ENCODE assay signal across 9 cellular contexts in the genomic region with DNA sequence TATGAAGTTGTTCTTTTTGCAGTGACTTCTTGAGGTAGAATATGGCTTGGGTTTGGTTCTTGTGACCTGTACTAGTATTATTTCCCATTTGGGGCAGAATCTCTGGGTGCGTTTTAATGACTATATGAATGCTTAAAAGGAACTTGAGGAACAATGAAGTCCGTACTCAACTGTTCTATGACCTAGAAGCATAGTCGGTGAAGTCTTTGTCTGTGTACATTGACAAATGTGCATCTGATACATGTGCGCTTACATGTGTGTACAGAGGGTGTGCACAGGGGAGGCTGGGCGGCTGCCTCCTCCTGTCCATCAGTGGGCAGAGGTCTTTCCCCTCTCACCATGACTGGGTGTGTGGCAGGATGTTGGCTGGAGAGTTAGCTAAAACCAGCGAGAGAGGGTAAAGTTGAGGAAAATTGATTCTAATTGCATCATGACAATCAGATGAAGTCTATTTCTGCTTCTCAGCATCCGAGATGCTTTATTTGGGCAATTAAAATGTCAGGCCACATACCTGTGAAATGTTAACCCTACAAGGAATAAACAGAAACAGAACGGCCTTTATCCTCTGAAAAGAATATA. TPM values are rescaled to one million over a fixed set of nuclear protein-coding genes. Genes with fewer than 3 reads are reported as not detected.
DNase-seq lines count a peak whose midpoint lies in the region; ATAC-seq, FAIRE-seq and TF ChIP-seq lines count a peak whose summit lies in the region.
"Had no signal": no experiment of that assay in that cellular context is flagged by ENCODE, and none has a peak within 500 bp of the region (broad histone marks: within the 10 kb centered on the region; RNA-seq: fewer than 3 reads in every experiment).

No MANE protein-coding gene starts in this region.

- no peaks in the 10 kb centered on the region for H3K9me3 ChIP-seq in right lobe of liver
- no peaks in the 10 kb centered on the region for H3K9me3 ChIP-seq in thyroid gland

- H3K36me3 ChIP-seq in right lobe of liver (peaks cover 0 to 5% (median 4%) of the 10 kb centered on the region in 4 donors), thyroid gland (peaks cover 6 to 22% of the 10 kb centered on the region in 2 donors)

- peaks cover 80% of the 10 kb centered on the region for H3K27me3 Mint-ChIP-seq in activated CD4-positive, alpha-beta T cell treated with anti-CD3 and anti-CD28 coated beads, Interleukin-2, amount 10 ng/mL, durations not matched to agents 24 days and 14 days
- peaks cover 82% of the 10 kb centered on the region for H3K27me3 Mint-ChIP-seq in brain

- H3K4me3 Mint-ChIP-seq in activated CD4-positive, alpha-beta T cell treated with anti-CD3 and anti-CD28 coated beads, Interleukin-2, amount 10 ng/mL, durations not matched to agents 24 days and 14 days: no peak overlapping the region
- peak overlapping the region; percentile 82 to 96 (median 94) for H3K4me3 Mint-ChIP-seq in brain

- peaks cover 0 to 31% (median 0%) of the 10 kb centered on the region in 4 donors for H3K4me1 ChIP-seq in right lobe of liver
- H3K4me1 ChIP-seq in thyroid gland: peaks cover 5 to 9% of the 10 kb centered on the region in 2 donors

- DNase-seq in activated CD4-positive, alpha-beta T cell treated with anti-CD3 and anti-CD28 coated beads, Interleukin-2, amount 10 ng/mL, durations not matched to agents 24 days and 14 days: peak; percentile 48
- DNase-seq in activated CD4-positive, alpha-beta T cell treated with anti-CD3 and anti-CD28 coated beads, Interleukin-2, amount 50 U/mL, for 48 hours: no peak
- peak in 1 of 3 donors; percentile 56 for DNase-seq in right lobe of liver
- no peak for DNase-seq in thyroid gland
- no peak for DNase-seq in NCI-H524 (lab: John Stamatoyannopoulos, UW)
- no peak for DNase-seq in H54 (ENCODE audit: insufficient read length, low spot score)

- intact Hi-C loops in activated CD4-positive, alpha-beta T cell treated with anti-CD3 and anti-CD28 coated beads, Interleukin-2, amount 10 ng/mL, durations not matched to agents 24 days and 14 days (cut with micrococcal nuclease): no loop called here
- intact Hi-C loops in right lobe of liver (cut with DNase I): no loop called here
- intact Hi-C loops in thyroid gland (cut with DNase I): no loop called here

- TF ChIP-seq POLR2A in right lobe of liver (IDR thresholded peaks at IDR 0.05) (no peak), thyroid gland (IDR thresholded peaks at IDR 0.05) (no peak), H54 (IDR thresholded peaks at IDR 0.05; ENCODE audit: low read depth, low read length) (no peak)

- H3K27ac ChIP-seq in right lobe of liver: peak overlapping the region; percentile 64 to 88 (median 77)
- H3K27ac ChIP-seq in thyroid gland: peak overlapping the region; percentile 7 to 90 (median 72)

- no peak for FAIRE-seq in H54 (lab: Jason Lieb, UNC)

- TF ChIP-seq CTCF in brain (conservative IDR thresholded peaks at IDR 0.05) (no peak), right lobe of liver (IDR thresholded peaks at IDR 0.05) (no peak), thyroid gland (IDR thresholded peaks at IDR 0.05) (no peak)

- peak overlapping the region; percentile 23 for H3K27ac Mint-ChIP-seq in activated CD4-positive, alpha-beta T cell treated with anti-CD3 and anti-CD28 coated beads, Interleukin-2, amount 10 ng/mL, durations not matched to agents 24 days and 14 days
- H3K27ac Mint-ChIP-seq in brain: peak overlapping the region; percentile 60 to 99 (median 98)
- H3K27ac Mint-ChIP-seq: activated CD4-positive, alpha-beta T cell treated with anti-CD3 and anti-CD28 coated beads for 36 hours had no signal

- peaks cover 8% of the 10 kb centered on the region for H3K36me3 Mint-ChIP-seq in activated CD4-positive, alpha-beta T cell treated with anti-CD3 and anti-CD28 coated beads, Interleukin-2, amount 10 ng/mL, durations not matched to agents 24 days and 14 days (ENCODE audit: low read depth)
- peaks cover 26% of the 10 kb centered on the region for H3K36me3 Mint-ChIP-seq in brain

- ATAC-seq in right lobe of liver: no peak
- no peak for ATAC-seq in GM18870 (IDR thresholded peaks at IDR 0.05; ENCODE audit: unreplicated experiment)

- H3K27me3 ChIP-seq in right lobe of liver (no peaks in the 10 kb centered on the region), thyroid gland (no peaks in the 10 kb centered on the region)

- 13% methylated on average over 8 of the region's 8 CpGs for WGBS in right lobe of liver (ENCODE audit: insufficient coverage, low coverage, low lambda C conversion rate, missing lambda C conversion rate)
- WGBS in thyroid gland, 2 donors: 53 to 56% methylated on average over 8 of the region's 8 CpGs

- peak overlapping the region; percentile 50 to 73 (median 57) for H3K4me3 ChIP-seq in right lobe of liver
- H3K4me3 ChIP-seq in thyroid gland (replicated peaks in 1 of 3): peak overlapping the region in 1 of 3 donors; percentile 41

- H3K9me3 Mint-ChIP-seq in activated CD4-positive, alpha-beta T cell treated with anti-CD3 and anti-CD28 coated beads, Interleukin-2, amount 10 ng/mL, durations not matched to agents 24 days and 14 days: peaks cover 15% of the 10 kb centered on the region
- peaks cover 0 to 12% (median 0%) of the 10 kb centered on the region in 5 experiments for H3K9me3 Mint-ChIP-seq in brain

- peaks cover 4% of the 10 kb centered on the region for H3K4me1 Mint-ChIP-seq in activated CD4-positive, alpha-beta T cell treated with anti-CD3 and anti-CD28 coated beads, Interleukin-2, amount 10 ng/mL, durations not matched to agents 24 days and 14 days
- peaks cover 43% of the 10 kb centered on the region for H3K4me1 Mint-ChIP-seq in brain

RNA-seq across cellular contexts. Expression of gene NR2F2, which starts 1.0 kb away (rescaled TPM):
- not detected in 2 replicates for total RNA-seq in activated CD4-positive, alpha-beta T cell treated with anti-CD3 and anti-CD28 coated beads, Interleukin-2, amount 10 ng/mL, durations not matched to agents 24 days and 14 days
- polyA plus RNA-seq in brain (ENCODE audit: insufficient read depth, low read depth, low replicate concordance): 60.4 TPM
- 10 to 100 TPM; 11.6 to 30.0 (median 20.7) TPM for total RNA-seq in right lobe of liver
- 10 to 100 TPM; 18.3 to 30.2 (median 20.4) TPM for total RNA-seq in thyroid gland
- total RNA-seq: activated CD4-positive, alpha-beta T cell treated with anti-CD3 and anti-CD28 coated beads for 36 hours had no signal

Comparison
In these comparisons a context has a peak if more than half of its experiments do, and no peak if none do; other contexts are left out.
1. RNA of gene NR2F2, which starts 1.0 kb away (total RNA-seq): 11.6 to 30.0 TPM in right lobe of liver and 18.3 to 30.2 TPM in thyroid gland; not detected in activated CD4-positive, alpha-beta T cell treated with anti-CD3 and anti-CD28 coated beads, Interleukin-2, amount 10 ng/mL, durations not matched to agents 24 days and 14 days; every median in the first group is over 10 times any median in the second.